8 cellular contexts compared by ENCODE assay signal in genomic region chr18:63949068-63949737, GRCh38. TPM values are rescaled to one million over a fixed set of nuclear protein-coding genes. Genes with fewer than 3 reads are reported as not detected.
DNase-seq lines count a peak whose midpoint lies in the region; ATAC-seq and TF ChIP-seq lines count a peak whose summit lies in the region.

TSS of gene HMSD (plus strand) at chr18:63949301. CDS start at chr18:63953456, 4,155 bp downstream.

- H3K36me3 Mint-ChIP-seq in WTC11 = no peaks in the 10 kb centered on the region; the same call in 1 of the 2 replicates
- H3K36me3 Mint-ChIP-seq in stimulated activated effector memory CD8-positive, alpha-beta T cell treated with anti-CD3 and anti-CD28 coated beads, Interleukin-12 subunit alpha, Interleukin-12 subunit beta, amount 100 ng/mL, for 72 hours = peaks cover 5% of the 10 kb centered on the region

- H3K27me3 ChIP-seq in GM23248 (replicated peaks; ENCODE audit: insufficient read depth) = no peaks in the 10 kb centered on the region
- no peaks in the 10 kb centered on the region for H3K27me3 ChIP-seq in MM.1S (replicated peaks; ENCODE audit: insufficient read depth, low read length)

- peaks cover 19% of the 10 kb centered on the region for H3K4me1 Mint-ChIP-seq in WTC11
- H3K4me1 Mint-ChIP-seq in stimulated activated effector memory CD8-positive, alpha-beta T cell treated with anti-CD3 and anti-CD28 coated beads, Interleukin-12 subunit alpha, Interleukin-12 subunit beta, amount 100 ng/mL, for 72 hours = peaks cover 27% of the 10 kb centered on the region

- H4K20me1 ChIP-seq in GM23248 (ENCODE audit: insufficient read depth) (no peaks in the 10 kb centered on the region), MM.1S (ENCODE audit: insufficient read depth, low read length) (no peaks in the 10 kb centered on the region)

- peak within 1 kb of the TSS; percentile 29 for H3K4me3 ChIP-seq in GM23248
- peak within 1 kb of the TSS; percentile 44 for H3K4me3 ChIP-seq in MM.1S (ENCODE audit: low read length)

- H3K9me3 Mint-ChIP-seq in WTC11 = peaks cover 6% of the 10 kb centered on the region
- peaks cover 5% of the 10 kb centered on the region for H3K9me3 Mint-ChIP-seq in stimulated activated effector memory CD8-positive, alpha-beta T cell treated with anti-CD3 and anti-CD28 coated beads, Interleukin-12 subunit alpha, Interleukin-12 subunit beta, amount 100 ng/mL, for 72 hours

- TF ChIP-seq CTCF in GM12873 (IDR thresholded peaks at IDR 0.05; ENCODE audit: insufficient read depth, low read depth, low read length, missing control alignments) = peak; percentile 62
- TF ChIP-seq CTCF in MM.1S (IDR thresholded peaks at IDR 0.05; ENCODE audit: low read length) = peak; percentile 48
- TF ChIP-seq CTCF in WTC11 (IDR thresholded peaks at IDR 0.05) = no peak

- peak; percentile 99 for ATAC-seq in WTC11
- peak; percentile 86 for ATAC-seq in stimulated activated effector memory CD8-positive, alpha-beta T cell treated with anti-CD3 and anti-CD28 coated beads, Interleukin-12 subunit alpha, Interleukin-12 subunit beta, amount 100 ng/mL, for 72 hours

- H3K4me1 ChIP-seq in GM23248 (ENCODE audit: insufficient read depth) (peaks cover 6% of the 10 kb centered on the region; the same call in 1 of the 2 replicates), MM.1S (ENCODE audit: low read length) (no peaks in the 10 kb centered on the region)

- H3K36me3 ChIP-seq in GM23248 (ENCODE audit: low read depth) (no peaks in the 10 kb centered on the region), MM.1S (replicated peaks; ENCODE audit: insufficient read depth, low read length) (no peaks in the 10 kb centered on the region)

- no peaks in the 10 kb centered on the region for H3K79me2 ChIP-seq in GM23248 (ENCODE audit: insufficient read depth)
- no peaks in the 10 kb centered on the region for H3K79me2 ChIP-seq in MM.1S (ENCODE audit: low read length)

- peaks cover 21% of the 10 kb centered on the region for H3K27me3 Mint-ChIP-seq in WTC11 (ENCODE audit: low read depth)

- H3K9me2 ChIP-seq in GM23248 (ENCODE audit: insufficient read depth) (no peaks in the 10 kb centered on the region), MM.1S (replicated peaks; ENCODE audit: insufficient read depth, low read length) (no peaks in the 10 kb centered on the region)

- H3K27ac ChIP-seq in GM23248 = no peak within 1 kb of the TSS
- H3K27ac ChIP-seq in MM.1S (ENCODE audit: low read length) = no peak within 1 kb of the TSS

- H3K9ac ChIP-seq in GM23248 = no peak within 1 kb of the TSS
- H3K9ac ChIP-seq in MM.1S (ENCODE audit: low read length) = no peak within 1 kb of the TSS

- no peaks in the 10 kb centered on the region for H3F3A ChIP-seq in GM23248 (ENCODE audit: insufficient read depth)
- no peaks in the 10 kb centered on the region for H3F3A ChIP-seq in MM.1S (ENCODE audit: insufficient read depth, low read length)

- H3K9me3 ChIP-seq in GM23248 (ENCODE audit: low read depth) = no peaks in the 10 kb centered on the region
- no peaks in the 10 kb centered on the region for H3K9me3 ChIP-seq in MM.1S (replicated peaks; ENCODE audit: insufficient read depth, low read length)

- H2AFZ ChIP-seq in GM23248 (peak within 1 kb of the TSS; percentile 68), MM.1S (ENCODE audit: low read length) (peak within 1 kb of the TSS; percentile 86)

- H3K4me3 Mint-ChIP-seq in WTC11 = peak within 1 kb of the TSS; percentile 82
- peak within 1 kb of the TSS; percentile 81 for H3K4me3 Mint-ChIP-seq in stimulated activated effector memory CD8-positive, alpha-beta T cell treated with anti-CD3 and anti-CD28 coated beads, Interleukin-12 subunit alpha, Interleukin-12 subunit beta, amount 100 ng/mL, for 72 hours

- POLR2A ChIA-PET in WTC11 (lab: Charles Lee) = interaction anchor here (0.7 to 1.0 kb wide), 2 partner anchors 12 to 13 kb away, joined by 3 read pairs; no protein-coding TSS in a partner anchor

- 31 to 32% methylated on average over 32 to 35 of the region's 35 CpGs for WGBS in GM23248 (ENCODE audit: low coverage in 1 of 2, low lambda C conversion rate in 2 of 2, missing lambda C conversion rate in 2 of 2), 2 experiments

- DNase-seq in GM23248 (peak; percentile 50), MM.1S (peak; percentile 44), WTC11 (ENCODE audit: low spot score) (peak; percentile 84), dermis blood vessel endothelial cell (peak; percentile 32), medulla oblongata (ENCODE audit: extremely low spot score) (peak; percentile 73), GDM1 (lab: John Stamatoyannopoulos, UW) (no peak)
- peak; percentile 51 to 82 for DNase-seq in stimulated activated effector memory CD8-positive, alpha-beta T cell treated with anti-CD3 and anti-CD28 coated beads, Interleukin-12 subunit alpha, Interleukin-12 subunit beta, amount 100 ng/mL, for 72 hours (ENCODE audit: low spot score in 2 of 2)

- H3K4me2 ChIP-seq in GM23248 (ENCODE audit: unreplicated experiment) = peak within 1 kb of the TSS; percentile 57
- peak within 1 kb of the TSS; percentile 64 for H3K4me2 ChIP-seq in MM.1S (ENCODE audit: low read depth, low read length)

- in situ Hi-C loops in GM23248 (cut with MboI) = no loop called here

- CTCF ChIA-PET in WTC11 (lab: Charles Lee) = interaction anchor here (1.2 to 2.0 kb wide), 3 partner anchors 13 to 45 kb away, joined by 5 to 11 read pairs (median 7); no protein-coding TSS in a partner anchor

- H3K27ac Mint-ChIP-seq in WTC11 = peak within 1 kb of the TSS; percentile 87
- H3K27ac Mint-ChIP-seq in stimulated activated effector memory CD8-positive, alpha-beta T cell treated with anti-CD3 and anti-CD28 coated beads, Interleukin-12 subunit alpha, Interleukin-12 subunit beta, amount 100 ng/mL, for 72 hours = peak within 1 kb of the TSS; percentile 65

TF ChIP-seq in WTC11, 78 proteins besides CTCF, POLR2A, EP300 and RAD21 (continues in another document):
- TF ChIP-seq STAT6 (CRISPR knock-in tag; conservative IDR thresholded peaks at IDR 0.05; ENCODE audit: low read depth) (no peak), ETV6 (CRISPR knock-in tag; IDR thresholded peaks at IDR 0.05) (0 out of 2 replicates have a peak, but pooled peaks have one; percentile 60), GRHL2 (CRISPR knock-in tag; IDR thresholded peaks at IDR 0.05; ENCODE audit: insufficient replicate concordance, severe bottlenecking) (no peak), ZNF512 (CRISPR knock-in tag; IDR thresholded peaks at IDR 0.05; ENCODE audit: borderline replicate concordance) (0 out of 2 replicates have a peak, but pooled peaks have one; percentile 41), ZBTB21 (CRISPR knock-in tag; IDR thresholded peaks at IDR 0.05; ENCODE audit: borderline replicate concordance) (peak; percentile 49; the same call in 1 of the 2 replicates), USF2 (CRISPR knock-in tag; IDR thresholded peaks at IDR 0.05) (no peak), ZSCAN18 (CRISPR knock-in tag; IDR thresholded peaks at IDR 0.05) (no peak)

RNA-seq across cellular contexts. Expression of gene HMSD, which starts in this region (rescaled TPM):
- total RNA-seq in GM23248 (2014; rRNA removed; shearing (Covaris generic)) = not detected in 2 replicates
- polyA plus RNA-seq in GM23248 (2016; fragmentation: Nextera tagmentation; extraction: Ambion mirVana) = 0.83 TPM in 1 of 2 replicates, not detected in the other
- 3.0 to 8.1 TPM (median 6.1 TPM) in 3 replicates for total RNA-seq in WTC11 (2021)
- total RNA-seq in dermis blood vessel endothelial cell = not detected in 2 replicates

Comparison
In these comparisons a context has a peak if more than half of its experiments do, and no peak if none do; other contexts are left out.
1. Peak in DNase-seq, H3K4me3 ChIP-seq and H3K4me2 ChIP-seq in GM23248; RNA of the gene not detected or under 1 TPM.
2. Peak in DNase-seq in dermis blood vessel endothelial cell; RNA of the gene not detected or under 1 TPM.